9 cellular contexts compared by ENCODE assay signal in genomic region chr19:2424686-2425621, GRCh38.
A peak's percentile ranks its signal among the peaks of the same experiment; 100 is the strongest.
DNase-seq lines count a peak whose midpoint lies in the region; ATAC-seq, FAIRE-seq and TF ChIP-seq lines count a peak whose summit lies in the region.
"Had no signal": no experiment of that assay in that cellular context is flagged by ENCODE, and none has a peak within 500 bp of the region (broad histone marks: within the 10 kb centered on the region; RNA-seq: fewer than 3 reads in every experiment).

No MANE protein-coding gene starts in this region.

- H3K4me1 Mint-ChIP-seq in nephron, result peaks cover 15% of the 10 kb centered on the region
- H3K4me1 Mint-ChIP-seq in activated naive CD4-positive, alpha-beta T cell treated with anti-CD3 and anti-CD28 coated beads, Interleukin-2, amount 10 ng/mL, durations not matched to agents 7 days and 5 days, result peaks cover 19% of the 10 kb centered on the region

- TF ChIP-seq CTCF in AG09319 (IDR thresholded peaks at IDR 0.05; ENCODE audit: low read depth, low read length), result peak; percentile 47
- TF ChIP-seq CTCF in NB4 (IDR thresholded peaks at IDR 0.05; ENCODE audit: low read depth, low read length), result no peak
- TF ChIP-seq CTCF in epithelial cell of esophagus (IDR thresholded peaks at IDR 0.05; ENCODE audit: insufficient read depth, low read depth, low read length, missing control alignments), result peak; percentile 51
- TF ChIP-seq CTCF in nephron (IDR thresholded peaks at IDR 0.05; ENCODE audit: unreplicated experiment in 3 of 3), result peak; percentile 19 to 32 (median 26)

- ATAC-seq in HG03342 (IDR thresholded peaks at IDR 0.05; ENCODE audit: unreplicated experiment), result no peak

- CTCF ChIA-PET in activated naive CD4-positive, alpha-beta T cell treated with anti-CD3 and anti-CD28 coated beads, Interleukin-2, amount 10 ng/mL, durations not matched to agents 7 days and 5 days (lab: Charles Lee), result no interaction called here

- H3K4me3 ChIP-seq in NB4 (ENCODE audit: low read depth, low read length) (peak overlapping the region; percentile 81), epithelial cell of esophagus (ENCODE audit: low read length) (peak overlapping the region; percentile 81)

- H3K27me3 Mint-ChIP-seq in nephron (ENCODE audit: low read depth), result no peaks in the 10 kb centered on the region
- peaks cover 6% of the 10 kb centered on the region for H3K27me3 Mint-ChIP-seq in activated naive CD4-positive, alpha-beta T cell treated with anti-CD3 and anti-CD28 coated beads, Interleukin-2, amount 10 ng/mL, durations not matched to agents 7 days and 5 days

- peaks cover 4% of the 10 kb centered on the region for H3K36me3 Mint-ChIP-seq in nephron (ENCODE audit: low read depth)
- peaks cover 9% of the 10 kb centered on the region for H3K36me3 Mint-ChIP-seq in activated naive CD4-positive, alpha-beta T cell treated with anti-CD3 and anti-CD28 coated beads, Interleukin-2, amount 10 ng/mL, durations not matched to agents 7 days and 5 days

- H3K9me3 Mint-ChIP-seq in nephron, result no peaks in the 10 kb centered on the region
- H3K9me3 Mint-ChIP-seq in activated naive CD4-positive, alpha-beta T cell treated with anti-CD3 and anti-CD28 coated beads, Interleukin-2, amount 10 ng/mL, durations not matched to agents 7 days and 5 days, result no peaks in the 10 kb centered on the region

- DNase-seq in AG09319 (ENCODE audit: extremely low read depth, low read depth) (peak; percentile 34), NB4 (ENCODE audit: low read depth) (peak; percentile 68), epithelial cell of esophagus (ENCODE audit: low read depth) (peak; percentile 78), DMS153 (lab: John Stamatoyannopoulos, UW) (no peak), HTR-8/SVneo (ENCODE audit: insufficient read length, low spot score) (no peak)
- DNase-seq in activated naive CD4-positive, alpha-beta T cell treated with anti-CD3 and anti-CD28 coated beads, Interleukin-2, amount 10 ng/mL, durations not matched to agents 7 days and 5 days, result no peak
- DNase-seq: stimulated activated CD8-positive, alpha-beta memory T cell treated with anti-CD3 and anti-CD28 coated beads, Interleukin-4, amount 100 ng/mL, for 48 hours had no signal

- H3K4me3 Mint-ChIP-seq in nephron, result peak overlapping the region; percentile 68 to 80 (median 76)
- no peak overlapping the region for H3K4me3 Mint-ChIP-seq in activated naive CD4-positive, alpha-beta T cell treated with anti-CD3 and anti-CD28 coated beads, Interleukin-2, amount 10 ng/mL, durations not matched to agents 7 days and 5 days

- FAIRE-seq in HTR-8/SVneo (lab: Jason Lieb, UNC), result no peak

- no peak for TF ChIP-seq POLR2A in NB4 (IDR thresholded peaks at IDR 0.05; ENCODE audit: extremely low read depth, insufficient read length)

- H3K27ac Mint-ChIP-seq in nephron, result no peak overlapping the region
- no peak overlapping the region for H3K27ac Mint-ChIP-seq in activated naive CD4-positive, alpha-beta T cell treated with anti-CD3 and anti-CD28 coated beads, Interleukin-2, amount 10 ng/mL, durations not matched to agents 7 days and 5 days

Comparison
In these comparisons a context has a peak if more than half of its experiments do, and no peak if none do; other contexts are left out.
1. DNase-seq: peak in AG09319 (single experiment), NB4 (single experiment) and epithelial cell of esophagus (single experiment); none in activated naive CD4-positive, alpha-beta T cell treated with anti-CD3 and anti-CD28 coated beads, Interleukin-2, amount 10 ng/mL, durations not matched to agents 7 days and 5 days (single experiment), DMS153 (single experiment) and HTR-8/SVneo (single experiment).